ENCODE assay signal across 8 cellular contexts in genomic region chr11:131694526-131695424, GRCh38.
DNase-seq lines count a peak whose midpoint lies in the region; ATAC-seq and TF ChIP-seq lines count a peak whose summit lies in the region.

No MANE protein-coding gene starts in this region.

- H3K27me3 ChIP-seq in RWPE2 (ENCODE audit: insufficient read depth, poor library complexity, severe bottlenecking) = no peaks in the 10 kb centered on the region

- peaks cover 2% of the 10 kb centered on the region for H3K4me1 Mint-ChIP-seq in activated naive CD8-positive, alpha-beta T cell treated with anti-CD3 and anti-CD28 coated beads for 36 hours

- no peaks in the 10 kb centered on the region for H3K9me3 Mint-ChIP-seq in activated naive CD8-positive, alpha-beta T cell treated with anti-CD3 and anti-CD28 coated beads for 36 hours

- no peaks in the 10 kb centered on the region for H3K4me1 ChIP-seq in RWPE2 (ENCODE audit: insufficient read depth, poor library complexity, severe bottlenecking)

- DNase-seq in EH (ENCODE audit: low read depth) (peak; percentile 79), HT1080 (ENCODE audit: low read depth) (peak; percentile 88), RWPE2 (ENCODE audit: low spot score) (no peak), Right ventricle myocardium superior (peak; percentile 88), posterior cingulate gyrus (peak; percentile 74 to 98 (median 90)), AML-193 (lab: John Stamatoyannopoulos, UW) (no peak)
- DNase-seq in activated naive CD8-positive, alpha-beta T cell treated with anti-CD3 and anti-CD28 coated beads for 36 hours = peak; percentile 71

- ATAC-seq in GM21526 (IDR thresholded peaks at IDR 0.05; ENCODE audit: low FRiP score, unreplicated experiment) = peak; percentile 96
- peak; percentile 85 for ATAC-seq in RWPE2 (ENCODE audit: low read depth)
- peak; percentile 97 for ATAC-seq in Right ventricle myocardium superior (ENCODE audit: poor library complexity)

- H3K36me3 ChIP-seq in RWPE2 (ENCODE audit: low read depth) = no peaks in the 10 kb centered on the region

- no peak overlapping the region for H3K27ac ChIP-seq in RWPE2 (ENCODE audit: poor library complexity, severe bottlenecking)

- H3K27ac Mint-ChIP-seq in activated naive CD8-positive, alpha-beta T cell treated with anti-CD3 and anti-CD28 coated beads for 36 hours = no peak overlapping the region

- H3K36me3 Mint-ChIP-seq in activated naive CD8-positive, alpha-beta T cell treated with anti-CD3 and anti-CD28 coated beads for 36 hours = no peaks in the 10 kb centered on the region

- no peak overlapping the region for H3K4me3 ChIP-seq in RWPE2 (ENCODE audit: severe bottlenecking)

- peaks cover 45% of the 10 kb centered on the region for H3K27me3 Mint-ChIP-seq in activated naive CD8-positive, alpha-beta T cell treated with anti-CD3 and anti-CD28 coated beads for 36 hours

- peak; percentile 91 for TF ChIP-seq CTCF in RWPE2 (IDR thresholded peaks at IDR 0.05; ENCODE audit: poor library complexity, severe bottlenecking)

- no peaks in the 10 kb centered on the region for H3K9me3 ChIP-seq in RWPE2 (ENCODE audit: severe bottlenecking)

- intact Hi-C loops in Right ventricle myocardium superior (cut with DNase I) (no loop called here), posterior cingulate gyrus (cut with DNase I) (loop anchor here (10.0 kb wide), 1 partner anchor 1370 kb away; no protein-coding TSS in a partner anchor)

- H3K4me3 Mint-ChIP-seq in activated naive CD8-positive, alpha-beta T cell treated with anti-CD3 and anti-CD28 coated beads for 36 hours = no peak overlapping the region

Comparison
In these comparisons a context has a peak if more than half of its experiments do, and no peak if none do; other contexts are left out.
1. DNase-seq: peak in EH (single experiment), HT1080 (single experiment), activated naive CD8-positive, alpha-beta T cell treated with anti-CD3 and anti-CD28 coated beads for 36 hours (single experiment), Right ventricle myocardium superior (single experiment) and posterior cingulate gyrus (10 of 10); none in RWPE2 (single experiment) and AML-193 (0 of 2).
2. Peak in every context shown above with its lines, with median percentiles within 50 percentile points of each other: ATAC-seq.